ENCODE assay signal across 27 cellular contexts in genomic region chr1:227210604-227211003, GRCh38.
"Had no signal": no experiment of that assay in that cellular context is flagged by ENCODE, and none has a peak within 500 bp of the region (broad histone marks: within the 10 kb centered on the region; RNA-seq: fewer than 3 reads in every experiment).

No MANE protein-coding gene starts in this region.

- H3K27ac ChIP-seq: colonic mucosa, coronary artery, epithelial cell of prostate, esophagus muscularis mucosa, esophagus squamous epithelium, foreskin keratinocyte, gastrocnemius medialis, gastroesophageal sphincter, heart left ventricle, heart right ventricle had no signal

- H3K4me3 ChIP-seq: colonic mucosa, coronary artery, dorsolateral prefrontal cortex, esophagus muscularis mucosa, esophagus squamous epithelium, gastrocnemius medialis, gastroesophageal sphincter, heart left ventricle, heart right ventricle had no signal

- H3K36me3 ChIP-seq: colonic mucosa, esophagus muscularis mucosa, esophagus squamous epithelium, gastrocnemius medialis had no signal

- FAIRE-seq: colon, endometrium, endothelial cell of umbilical vein had no signal

- H3K4me3 Mint-ChIP-seq: dendritic cell treated with granulocyte-macrophage colony-stimulating factor and Interleukin-4, amounts not matched to agents 40 ng/mL and 50 ng/mL, for 4 days; effector memory CD8-positive, alpha-beta T cell; endodermal cell had no signal

- H3K9me3 Mint-ChIP-seq: dendritic cell treated with granulocyte-macrophage colony-stimulating factor and Interleukin-4, amounts not matched to agents 40 ng/mL and 50 ng/mL, for 4 days; effector memory CD8-positive, alpha-beta T cell had no signal

- H3K27me3 Mint-ChIP-seq: dendritic cell treated with granulocyte-macrophage colony-stimulating factor and Interleukin-4, amounts not matched to agents 40 ng/mL and 50 ng/mL, for 4 days had no signal

- H3K9me3 ChIP-seq: colonic mucosa, esophagus muscularis mucosa, esophagus squamous epithelium, gastrocnemius medialis, gastroesophageal sphincter, heart left ventricle, heart right ventricle had no signal

- H3K27me3 ChIP-seq: colonic mucosa, dorsolateral prefrontal cortex, esophagus muscularis mucosa, esophagus squamous epithelium, foreskin keratinocyte, gastrocnemius medialis, gastroesophageal sphincter, heart left ventricle, heart right ventricle had no signal

- H3K27ac Mint-ChIP-seq: dendritic cell treated with granulocyte-macrophage colony-stimulating factor and Interleukin-4, amounts not matched to agents 40 ng/mL and 50 ng/mL, for 4 days; effector memory CD8-positive, alpha-beta T cell; endodermal cell had no signal

- ATAC-seq: effector memory CD8-positive, alpha-beta T cell; esophagus mucosa; foreskin keratinocyte; gastrocnemius medialis; gastroesophageal sphincter; heart left ventricle; heart right ventricle had no signal

- DNase-seq: colonic mucosa; cortex of kidney; dorsolateral prefrontal cortex; effector CD4-positive, alpha-beta T cell; effector CD8-positive, alpha-beta T cell; effector memory CD4-positive, alpha-beta T cell; effector memory CD8-positive, alpha-beta T cell; endodermal cell; erythroblast; esophagus squamous epithelium; foreskin fibroblast; foreskin keratinocyte; foreskin melanocyte; gastrocnemius medialis; glutamatergic neuron; head of caudate nucleus; heart left ventricle; heart right ventricle had no signal

- H3K4me1 Mint-ChIP-seq: endodermal cell had no signal

- H3K4me1 ChIP-seq: colonic mucosa, esophagus squamous epithelium, gastrocnemius medialis, gastroesophageal sphincter had no signal
